ENCODE assay signal across 5 cellular contexts in genomic region chr6:69893266-69893665, GRCh38. TPM values are rescaled to one million over a fixed set of nuclear protein-coding genes. Genes with fewer than 3 reads are reported as not detected.
"Had no signal": no experiment of that assay in that cellular context is flagged by ENCODE, and none has a peak within 500 bp of the region (broad histone marks: within the 10 kb centered on the region; RNA-seq: fewer than 3 reads in every experiment).

No MANE protein-coding gene starts in this region.

RNA-seq across cellular contexts. Expression of gene COL19A1, which starts 26.9 kb away (rescaled TPM):
- total RNA-seq: activated CD4-positive, alpha-beta T cell treated with anti-CD3 and anti-CD28 coated beads for 36 hours; activated CD4-positive, alpha-beta T cell treated with anti-CD3 and anti-CD28 coated beads, Interleukin-2, amount 10 ng/mL, durations not matched to agents 24 days and 14 days; activated CD8-positive, alpha-beta T cell treated with anti-CD3 and anti-CD28 coated beads, Interleukin-2, amount 10 ng/mL, durations not matched to agents 7 days and 5 days; activated T-helper 1 cell treated with anti-CD3 and anti-CD28 coated beads, Interleukin-12 subunit alpha, Interleukin-12 subunit beta, Interleukin-2, Interleukin-4 antibody, amounts not matched to agents 30 ng/mL and 10 ng/mL and 1 ng/mL, durations not matched to agents 14 hours and 24 hours and 36 hours; ascending aorta had no signal
